In genomic region chr3:11459147-11459837, GRCh38 we compare ENCODE assay signal across 26 cellular contexts.
DNase-seq lines count a peak whose midpoint lies in the region; ATAC-seq, FAIRE-seq and TF ChIP-seq lines count a peak whose summit lies in the region.
"Had no signal": no experiment of that assay in that cellular context is flagged by ENCODE, and none has a peak within 500 bp of the region (broad histone marks: within the 10 kb centered on the region; RNA-seq: fewer than 3 reads in every experiment).

No MANE protein-coding gene starts in this region.

- H3K36me3 ChIP-seq in PC-3 (ENCODE audit: low read depth, low read length): no peaks in the 10 kb centered on the region
- H3K36me3 ChIP-seq in bronchial epithelial cell (ENCODE audit: control insufficient read depth, insufficient read depth, low read length): no peaks in the 10 kb centered on the region
- H3K36me3 ChIP-seq: prostate gland, upper lobe of right lung had no signal

- CTCF ChIA-PET in AG04449 (lab: Yijun Ruan, JAX): interaction anchor here (1.1 to 1.3 kb wide), 2 partner anchors 10 to 12 kb away, joined by 3 to 5 read pairs; no protein-coding TSS in a partner anchor
- CTCF ChIA-PET in PC-3 (lab: Charles Lee): interaction anchor here (0.7 kb wide), 1 partner anchor 1290 kb away, joined by 3 read pairs; no protein-coding TSS in a partner anchor

- ATAC-seq in PC-3: peak; percentile 69
- ATAC-seq: activated CD4-positive, CD25-positive, alpha-beta regulatory T cell treated with anti-CD3 and anti-CD28 coated beads, Interleukin-2, amount 50 U/mL, for 24 hours; activated T-cell treated with anti-CD3 and anti-CD28 coated beads, Interleukin-2, amount 50 U/mL, for 72 hours; effector memory CD8-positive, alpha-beta T cell; naive thymus-derived CD8-positive, alpha-beta T cell had no signal

- no peak overlapping the region for H3K27ac ChIP-seq in PC-3 (ENCODE audit: low read length)
- H3K27ac ChIP-seq: BLaER1 treated with 17β-estradiol and CSF1 and Interleukin-3, amounts not matched to agents 10 nM and 100 nM; prostate gland; upper lobe of right lung had no signal

- no peaks in the 10 kb centered on the region for H3K27me3 ChIP-seq in PC-3 (ENCODE audit: low read length)
- no peaks in the 10 kb centered on the region for H3K27me3 ChIP-seq in bronchial epithelial cell (ENCODE audit: control insufficient read depth, insufficient read depth, low read length)
- H3K27me3 ChIP-seq: BLaER1 treated with 17β-estradiol and CSF1 and Interleukin-3, amounts not matched to agents 10 nM and 100 nM; upper lobe of right lung had no signal

- no peaks in the 10 kb centered on the region for H4K20me1 ChIP-seq in PC-3 (ENCODE audit: low read length)

- DNase-seq in AG04449 (ENCODE audit: low read depth, low spot score): peak; percentile 59
- peak; percentile 56 for DNase-seq in PC-3
- peak; percentile 36 for DNase-seq in bronchial epithelial cell (ENCODE audit: low read depth)
- peak; percentile 36 for DNase-seq in hepatic stellate cell (ENCODE audit: low spot score)
- no peak for DNase-seq in SW 1271 (lab: John Stamatoyannopoulos, UW)
- DNase-seq in activated naive CD4-positive, alpha-beta T cell (lab: John Stamatoyannopoulos, UW): no peak
- no peak for DNase-seq in DMS 273 (lab: John Stamatoyannopoulos, UW; ENCODE audit: unreplicated experiment)
- DNase-seq in SIG-M5 treated with dmso at 0.1 percent for 504 hours (lab: John Stamatoyannopoulos, UW; ENCODE audit: unreplicated experiment): no peak
- DNase-seq: activated CD8-positive, alpha-beta memory T cell treated with anti-CD3 and anti-CD28 coated beads for 24 hours; activated naive CD8-positive, alpha-beta T cell treated with anti-CD3 and anti-CD28 coated beads for 36 hours; activated T-cell treated with anti-CD3 and anti-CD28 coated beads, Interleukin-2, amount 50 U/mL, for 72 hours; caudate nucleus; effector memory CD8-positive, alpha-beta T cell; GF-D8; H7; mesenchymal stem cell; naive thymus-derived CD8-positive, alpha-beta T cell; NCI-H1417; SHP77 treated with DMSO at 0.1 percent for 48 hours; small intestine; stimulated activated CD4-positive, alpha-beta T cell treated with anti-CD3 and anti-CD28 coated beads, Interleukin-4, amount 100 ng/mL, for 1 hour; upper lobe of right lung had no signal

- BruUV-seq in PC-3 (replicated peaks; lab: Mats Ljungman, UMichigan): no TSS peak

- no peak overlapping the region for H3K9ac ChIP-seq in PC-3 (ENCODE audit: low read length)
- H3K9ac ChIP-seq: BLaER1 treated with 17β-estradiol and CSF1 and Interleukin-3, amounts not matched to agents 10 nM and 100 nM had no signal

- intact Hi-C loops in PC-3 (cut with micrococcal nuclease): no loop called here

- no peak overlapping the region for H2AFZ ChIP-seq in PC-3 (ENCODE audit: low read length)

- H3F3A ChIP-seq in PC-3 (ENCODE audit: low read length, unreplicated experiment): no peaks in the 10 kb centered on the region

- no peaks in the 10 kb centered on the region for H3K9me3 ChIP-seq in PC-3 (ENCODE audit: low read length)
- H3K9me3 ChIP-seq: BLaER1 treated with 17β-estradiol and CSF1 and Interleukin-3, amounts not matched to agents 10 nM and 100 nM; prostate gland; upper lobe of right lung had no signal

- TF ChIP-seq CTCF in AG04449 (IDR thresholded peaks at IDR 0.05; ENCODE audit: insufficient read depth, low read length, missing control alignments) (no peak), PC-3 (conservative IDR thresholded peaks at IDR 0.05; ENCODE audit: low read depth, low read length) (no peak), bronchial epithelial cell (IDR thresholded peaks at IDR 0.05; ENCODE audit: insufficient read depth, low read length, severe bottlenecking) (no peak)

- H3K4me3 ChIP-seq in AG04449 (ENCODE audit: low read depth, low read length): no peak overlapping the region
- no peak overlapping the region for H3K4me3 ChIP-seq in PC-3 (ENCODE audit: low read length)
- no peak overlapping the region for H3K4me3 ChIP-seq in bronchial epithelial cell (ENCODE audit: low read depth, low read length)
- H3K4me3 ChIP-seq: BLaER1 treated with 17β-estradiol and CSF1 and Interleukin-3, amounts not matched to agents 10 nM and 100 nM; prostate gland; upper lobe of right lung had no signal

- POLR2A ChIA-PET in AG04449 (lab: Yijun Ruan, JAX): interaction anchor here (0.7 kb wide), 1 partner anchor 50 kb away, joined by 4 read pairs; no protein-coding TSS in a partner anchor
- POLR2A ChIA-PET in PC-3 (lab: Charles Lee; ENCODE audit: unreplicated experiment): interaction anchor here (0.5 kb wide), 1 partner anchor 83 kb away, joined by 3 read pairs; no protein-coding TSS in a partner anchor

- no peak for FAIRE-seq in bronchial epithelial cell (lab: Jason Lieb, UNC)
- FAIRE-seq: D721Med, small intestine had no signal

- no peaks in the 10 kb centered on the region for H3K9me2 ChIP-seq in PC-3 (replicated peaks; ENCODE audit: low read length)

- H3K4me1 ChIP-seq in PC-3 (ENCODE audit: insufficient read depth, low read length): peaks cover 6% of the 10 kb centered on the region; the same call in 1 of the 2 replicates
- H3K4me1 ChIP-seq: prostate gland, upper lobe of right lung had no signal

- no peak overlapping the region for H3K4me2 ChIP-seq in PC-3 (ENCODE audit: low read length)
- H3K4me2 ChIP-seq: BLaER1 treated with 17β-estradiol and CSF1 and Interleukin-3, amounts not matched to agents 10 nM and 100 nM had no signal

- H3K79me2 ChIP-seq in PC-3 (ENCODE audit: low read length): no peaks in the 10 kb centered on the region

Comparison
In these comparisons a context has a peak if more than half of its experiments do, and no peak if none do; other contexts are left out.
1. DNase-seq: peak in AG04449 (single experiment), PC-3 (single experiment), bronchial epithelial cell (single experiment) and hepatic stellate cell (single experiment); none in SW 1271 (0 of 2), activated naive CD4-positive, alpha-beta T cell (0 of 4), DMS 273 (single experiment) and SIG-M5 treated with dmso at 0.1 percent for 504 hours (single experiment).